Comparison of ENCODE assay signal across 24 cellular contexts in genomic region chr12:56803750-56804149, GRCh38. TPM values are rescaled to one million over a fixed set of nuclear protein-coding genes. Genes with fewer than 3 reads are reported as not detected.
A peak's percentile ranks its signal among the peaks of the same experiment; 100 is the strongest.
DNase-seq lines count a peak whose midpoint lies in the region; FAIRE-seq and TF ChIP-seq lines count a peak whose summit lies in the region.
"Had no signal": no experiment of that assay in that cellular context is flagged by ENCODE, and none has a peak within 500 bp of the region (broad histone marks: within the 10 kb centered on the region; RNA-seq: fewer than 3 reads in every experiment).

No MANE protein-coding gene starts in this region.

- no peak overlapping the region; the same call in 1 of the 2 replicates for H3K18ac ChIP-seq in H1 (ENCODE audit: extremely low read depth, low read length)

- no peak overlapping the region for H2BK120ac ChIP-seq in H1 (replicated peaks; ENCODE audit: low read depth, low read length)

- 0 out of 2 replicates have a peak overlapping the region, but pooled peaks have one; percentile 35 for H2AFZ ChIP-seq in H1 (ENCODE audit: low read length)

- no peak overlapping the region for H3K4me3 Mint-ChIP-seq in MCF 10A (ENCODE audit: unreplicated experiment)
- H3K4me3 Mint-ChIP-seq: activated T-helper 1 cell treated with anti-CD3 and anti-CD28 coated beads, Interleukin-12 subunit alpha, Interleukin-12 subunit beta, Interleukin-2, Interleukin-4 antibody, amounts not matched to agents 30 ng/mL and 10 ng/mL and 1 ng/mL, durations not matched to agents 14 hours and 24 hours and 36 hours; CD14-positive monocyte; stimulated activated effector memory CD8-positive, alpha-beta T cell treated with anti-CD3 and anti-CD28 coated beads, Interleukin-12 subunit alpha, Interleukin-12 subunit beta, amount 100 ng/mL, for 72 hours; type B pancreatic cell had no signal

- H3K36me3 ChIP-seq in breast epithelium (no peaks in the 10 kb centered on the region), H1 (ENCODE audit: control insufficient read depth in 2 of 4, insufficient read depth in 4 of 4, low read length in 3 of 4) (no peaks in the 10 kb centered on the region), tibial artery (no peaks in the 10 kb centered on the region), SJCRH30 (no peaks in the 10 kb centered on the region)
- H3K36me3 ChIP-seq: pancreas, spleen, WERI-Rb-1 had no signal

- no peaks in the 10 kb centered on the region for H3K79me1 ChIP-seq in H1 (ENCODE audit: low read depth, low read length)

- no peak overlapping the region for H3K23ac ChIP-seq in H1 (ENCODE audit: insufficient read length)

- no peak for TF ChIP-seq CTCF in MCF 10A (IDR thresholded peaks at IDR 0.05; ENCODE audit: unreplicated experiment)
- no peak for TF ChIP-seq CTCF in breast epithelium (IDR thresholded peaks at IDR 0.05)
- TF ChIP-seq CTCF in H1 (IDR thresholded peaks at IDR 0.05; ENCODE audit: control extremely low read depth in 1 of 3, insufficient read depth in 1 of 3, low read depth in 1 of 3, low read length in 3 of 3), result no peak
- no peak for TF ChIP-seq CTCF in tibial artery (IDR thresholded peaks at IDR 0.05)

- H3K9ac ChIP-seq in H1 (replicated peaks in 1 of 4; ENCODE audit: extremely low read depth in 1 of 4, low read depth in 3 of 4, low read length in 3 of 4), result no peak overlapping the region

- CTCF ChIA-PET in MCF 10A (lab: Yijun Ruan, JAX) (interaction anchor here (0.7 to 2.4 kb wide), 5 partner anchors 39 to 265 kb away, joined by 3 to 8 read pairs (median 4); partner anchors contain the start of gene HSD17B6), H1 (lab: Charles Lee; ENCODE audit: partially characterized antibody) (interaction anchor here (0.7 to 2.2 kb wide), 6 partner anchors 14 to 310 kb away, joined by 3 to 11 read pairs (median 6); partner anchors contain the start of gene HSD17B6)

- BruUV-seq in MCF 10A (replicated peaks; lab: Mats Ljungman, UMichigan), result no TSS peak

- H4K8ac ChIP-seq in H1 (ENCODE audit: extremely low read depth, insufficient read depth, low read length), result no peak overlapping the region

- TF ChIP-seq POLR2A in breast epithelium (IDR thresholded peaks at IDR 0.05) (no peak), H1 (IDR thresholded peaks at IDR 0.05; ENCODE audit: control extremely low read depth in 1 of 2, low read depth in 2 of 2, low read length in 2 of 2) (no peak)

- H3K27ac ChIP-seq in breast epithelium (no peak overlapping the region), H1 (ENCODE audit: low read depth, low read length) (no peak overlapping the region), tibial artery (peak overlapping the region; percentile 43 to 47), SJCRH30 (no peak overlapping the region)
- H3K27ac ChIP-seq: HL-60, pancreas, spleen, WERI-Rb-1 had no signal

- H3K23me2 ChIP-seq in H1 (ENCODE audit: low read depth, low read length), result no peaks in the 10 kb centered on the region

- H3K14ac ChIP-seq in H1 (ENCODE audit: insufficient read length), result no peak overlapping the region

- no peak overlapping the region; the same call in 1 of the 2 replicates for H2BK5ac ChIP-seq in H1 (ENCODE audit: low read depth, low read length)

- H3K4ac ChIP-seq in H1 (replicated peaks; ENCODE audit: insufficient read length, low read depth, low read length), result no peak overlapping the region

- H3K27ac Mint-ChIP-seq in MCF 10A (ENCODE audit: low read depth, unreplicated experiment), result no peak overlapping the region
- H3K27ac Mint-ChIP-seq: activated T-helper 1 cell treated with anti-CD3 and anti-CD28 coated beads, Interleukin-12 subunit alpha, Interleukin-12 subunit beta, Interleukin-2, Interleukin-4 antibody, amounts not matched to agents 30 ng/mL and 10 ng/mL and 1 ng/mL, durations not matched to agents 14 hours and 24 hours and 36 hours; CD14-positive monocyte; stimulated activated effector memory CD8-positive, alpha-beta T cell treated with anti-CD3 and anti-CD28 coated beads, Interleukin-12 subunit alpha, Interleukin-12 subunit beta, amount 100 ng/mL, for 72 hours; type B pancreatic cell had no signal

- DNase-seq in MCF 10A (ENCODE audit: unreplicated experiment) (peak; percentile 72), breast epithelium (ENCODE audit: low spot score in 2 of 2) (no peak), H1 (ENCODE audit: low read depth in 1 of 2, low spot score in 2 of 2) (no peak), mucosa of gallbladder (ENCODE audit: low spot score) (peak; percentile 22), tibial artery (peak; percentile 34 to 82), NCI-H128 (lab: John Stamatoyannopoulos, UW; ENCODE audit: unreplicated experiment) (no peak), SJCRH30 (no peak)
- no peak for DNase-seq in stimulated activated CD4-positive, alpha-beta T cell treated with anti-CD3 and anti-CD28 coated beads, Interleukin-2, amount 100 ng/mL, for 24 hours
- DNase-seq: 8988T; DMS153; effector memory CD4-positive, alpha-beta T cell; KBM-7; NCI-H1105 treated with DMSO at 0.1 percent for 48 hours; NCI-H2171; NCI-H82; pancreas; RPMI8226; spleen; WERI-Rb-1 had no signal

- H3K4me3 ChIP-seq in breast epithelium (no peak overlapping the region), H1 (ENCODE audit: extremely low read depth in 1 of 4, insufficient read depth in 2 of 4, low read depth in 3 of 4, low read length in 4 of 4) (no peak overlapping the region), tibial artery (no peak overlapping the region), SJCRH30 (no peak overlapping the region)
- H3K4me3 ChIP-seq: pancreas, spleen had no signal

- no peak overlapping the region for H2BK20ac ChIP-seq in H1 (ENCODE audit: low read length)

- no peaks in the 10 kb centered on the region for H3K27me3 Mint-ChIP-seq in MCF 10A (ENCODE audit: insufficient read depth, unreplicated experiment)
- H3K27me3 Mint-ChIP-seq: type B pancreatic cell had no signal

- no peak overlapping the region for H3K56ac ChIP-seq in H1 (replicated peaks; ENCODE audit: insufficient read length, low read depth, low read length)

- intact Hi-C loops in MCF 10A (cut with micrococcal nuclease) (no loop called here), breast epithelium (cut with DNase I; ENCODE audit: low total_unique reads) (no loop called here), tibial artery (cut with DNase I; ENCODE audit: low total_unique reads) (no loop called here)

- WGBS in H1 (ENCODE audit: extremely low coverage in 1 of 2, insufficient coverage in 1 of 2, insufficient read length in 1 of 2, insufficient replicate concordance in 2 of 2, low coverage in 1 of 2, low lambda C conversion rate in 2 of 2, missing lambda C conversion rate in 1 of 2), 2 experiments, result 89% methylated on average over 8 of the region's 8 CpGs; no CpG with 5 or more reads in 1 of the 2 experiments

- H3K4me1 Mint-ChIP-seq in MCF 10A (ENCODE audit: insufficient read depth, unreplicated experiment), result peaks cover 20% of the 10 kb centered on the region
- H3K4me1 Mint-ChIP-seq: CD14-positive monocyte; stimulated activated effector memory CD8-positive, alpha-beta T cell treated with anti-CD3 and anti-CD28 coated beads, Interleukin-12 subunit alpha, Interleukin-12 subunit beta, amount 100 ng/mL, for 72 hours had no signal

- H3K9me3 ChIP-seq in breast epithelium (peaks cover 10 to 12% of the 10 kb centered on the region in 2 donors), H1 (ENCODE audit: insufficient read depth in 2 of 2, low read depth in 1 of 2, low read length in 1 of 2) (peaks cover 7 to 11% of the 10 kb centered on the region in 2 experiments), tibial artery (peaks cover 0 to 7% (median 3%) of the 10 kb centered on the region in 3 donors), SJCRH30 (replicated peaks) (0 out of 2 replicates have a peak, but pooled peaks cover 2% of the 10 kb centered on the region)
- H3K9me3 ChIP-seq: pancreas had no signal

- no peak overlapping the region for H3K4me2 ChIP-seq in H1 (ENCODE audit: insufficient read depth in 1 of 2, low read depth in 2 of 2, low read length in 2 of 2)

- POLR2A ChIA-PET in MCF 10A (lab: Yijun Ruan, JAX), result interaction anchor here (0.6 to 1.7 kb wide), 3 partner anchors 28 to 294 kb away, joined by 3 to 4 read pairs (median 3); no protein-coding TSS in a partner anchor
- POLR2A ChIA-PET in H1 (lab: Charles Lee; ENCODE audit: partially characterized antibody), result no interaction called here

- TF ChIP-seq RAD21 in H1 (IDR thresholded peaks at IDR 0.05 in 1 of 2, conservative IDR thresholded peaks at IDR 0.05 in 1 of 2; ENCODE audit: low read depth in 2 of 2, low read length in 2 of 2), result no peak

- no peak overlapping the region for H2BK12ac ChIP-seq in H1 (ENCODE audit: low read depth, low read length)

- H3K27me3 ChIP-seq in breast epithelium (no peaks in the 10 kb centered on the region), H1 (replicated peaks in 1 of 4; ENCODE audit: control insufficient read depth in 3 of 4, extremely low read depth in 1 of 4, insufficient read depth in 3 of 4, low read length in 3 of 4) (no peaks in the 10 kb centered on the region), tibial artery (no peaks in the 10 kb centered on the region), SJCRH30 (no peaks in the 10 kb centered on the region)
- H3K27me3 ChIP-seq: pancreas, spleen had no signal

- no peak for FAIRE-seq in H1 (lab: Jason Lieb, UNC)
- FAIRE-seq: pancreas had no signal

- no peaks in the 10 kb centered on the region for H3K79me2 ChIP-seq in H1 (ENCODE audit: control insufficient read depth in 1 of 2, insufficient read depth in 2 of 2, low read length in 2 of 2)

- peaks cover 2% of the 10 kb centered on the region for H3K36me3 Mint-ChIP-seq in MCF 10A (ENCODE audit: insufficient read depth, unreplicated experiment)
- H3K36me3 Mint-ChIP-seq: CD14-positive monocyte; stimulated activated effector memory CD8-positive, alpha-beta T cell treated with anti-CD3 and anti-CD28 coated beads, Interleukin-12 subunit alpha, Interleukin-12 subunit beta, amount 100 ng/mL, for 72 hours; type B pancreatic cell had no signal

- no peak overlapping the region for H4K91ac ChIP-seq in H1 (replicated peaks; ENCODE audit: insufficient read length, low read length)

- H4K5ac ChIP-seq in H1 (ENCODE audit: insufficient read length, low read depth, low read length), result no peak overlapping the region

- H3K9me3 Mint-ChIP-seq in MCF 10A (ENCODE audit: unreplicated experiment), result no peaks in the 10 kb centered on the region
- H3K9me3 Mint-ChIP-seq: stimulated activated effector memory CD8-positive, alpha-beta T cell treated with anti-CD3 and anti-CD28 coated beads, Interleukin-12 subunit alpha, Interleukin-12 subunit beta, amount 100 ng/mL, for 72 hours; type B pancreatic cell had no signal

- H4K20me1 ChIP-seq in H1 (replicated peaks in 1 of 2; ENCODE audit: control insufficient read depth in 1 of 2, insufficient read depth in 2 of 2, low read length in 2 of 2), result no peaks in the 10 kb centered on the region

- no peak overlapping the region for H2BK15ac ChIP-seq in H1 (ENCODE audit: low read length)

- no peak overlapping the region for H2AK5ac ChIP-seq in H1 (ENCODE audit: low read depth, low read length)

- no peak for TF ChIP-seq EP300 in H1 (IDR thresholded peaks at IDR 0.05; ENCODE audit: borderline replicate concordance in 1 of 2, low read depth in 2 of 2, low read length in 2 of 2)

- H3K4me1 ChIP-seq in breast epithelium (no peaks in the 10 kb centered on the region), H1 (replicated peaks in 1 of 4; ENCODE audit: control insufficient read depth in 3 of 4, insufficient read depth in 4 of 4, low read length in 3 of 4) (no peaks in the 10 kb centered on the region; a peak in 1 of 7 replicates), tibial artery (peaks cover 0 to 15% (median 8%) of the 10 kb centered on the region in 4 donors), SJCRH30 (no peaks in the 10 kb centered on the region)
- H3K4me1 ChIP-seq: pancreas had no signal

RNA-seq across cellular contexts. Expression of gene HSD17B6, which starts 40.6 kb away (rescaled TPM):
- total RNA-seq in MCF 10A (2022) (0.37 and 1.3 TPM in 2 replicates), breast epithelium (1 to 10 TPM in 1 of 3 donors, under 1 TPM in 2; 0.16 to 3.8 (median 0.98) TPM), mucosa of gallbladder (19.0 TPM)
- 4.2 and 4.9 TPM in 2 replicates for total RNA-seq in H1 (2021; fragmentation: NEBNext Ultra II Directional; extraction: Animal tissue kit (Norgen Biotek cat#: 25700))
- 2.2 and 4.1 TPM in 2 replicates for polyA plus RNA-seq in H1 (2011; rRNA removed)
- polyA plus RNA-seq in H1 (2011; cell fraction: cytosol; rRNA removed), result 4.7 TPM
- 2.5 TPM for polyA plus RNA-seq in H1 (2011; cell fraction: nucleus; rRNA removed)
- 4.0 to 6.3 TPM (median 4.3 TPM) in 4 replicates for polyA plus RNA-seq in H1 (2012, experiment 1 of 2)
- 1.0 TPM for polyA plus RNA-seq in H1 (2012, experiment 2 of 2)
- polyA plus RNA-seq in H1 (2013, experiment 1 of 2), result 5.2 TPM
- polyA plus RNA-seq in H1 (2013, experiment 2 of 2), result 4.0 TPM
- polyA minus RNA-seq in H1 (2011; rRNA and poly(A)+ RNA removed), result 4.4 and 8.1 TPM in 2 replicates
- polyA minus RNA-seq in H1 (2011; cell fraction: cytosol; rRNA and poly(A)+ RNA removed), result 2.3 TPM
- polyA minus RNA-seq in H1 (2011; cell fraction: nucleus; rRNA and poly(A)+ RNA removed), result 2.2 TPM
- 0.43 and 0.73 TPM in 2 replicates for total RNA-seq in SJCRH30 (2014; rRNA removed; shearing (Covaris generic))

RNA-seq across cellular contexts. Expression of gene PRIM1, which starts 51.6 kb away (rescaled TPM):
- total RNA-seq in MCF 10A (2022), result 3.5 and 7.8 TPM in 2 replicates
- total RNA-seq in breast epithelium, result 10 to 100 TPM in 1 of 3 donors, 1 to 10 TPM in 2; 7.9 to 13.0 (median 8.3) TPM
- 52.4 and 57.9 TPM in 2 replicates for total RNA-seq in H1 (2021; fragmentation: NEBNext Ultra II Directional; extraction: Animal tissue kit (Norgen Biotek cat#: 25700))
- 38.6 and 61.9 TPM in 2 replicates for polyA plus RNA-seq in H1 (2011; rRNA removed)
- polyA plus RNA-seq in H1 (2011; cell fraction: cytosol; rRNA removed), result 52.7 TPM
- polyA plus RNA-seq in H1 (2011; cell fraction: nucleus; rRNA removed), result 17.3 TPM
- polyA plus RNA-seq in H1 (2012, experiment 1 of 2), result 42.6 to 56.6 TPM (median 47.7 TPM) in 4 replicates
- polyA plus RNA-seq in H1 (2012, experiment 2 of 2), result 14.2 TPM
- 52.6 TPM for polyA plus RNA-seq in H1 (2013, experiment 1 of 2)
- polyA plus RNA-seq in H1 (2013, experiment 2 of 2), result 53.4 TPM
- polyA minus RNA-seq in H1 (2011; rRNA and poly(A)+ RNA removed), result 50.7 and 84.2 TPM in 2 replicates
- 28.2 TPM for polyA minus RNA-seq in H1 (2011; cell fraction: cytosol; rRNA and poly(A)+ RNA removed)
- polyA minus RNA-seq in H1 (2011; cell fraction: nucleus; rRNA and poly(A)+ RNA removed), result 54.4 TPM
- total RNA-seq in mucosa of gallbladder, result 3.9 TPM
- 47.3 and 52.3 TPM in 2 replicates for total RNA-seq in SJCRH30 (2014; rRNA removed; shearing (Covaris generic))

Comparison
In these comparisons a context has a peak if more than half of its experiments do, and no peak if none do; other contexts are left out.
1. DNase-seq: peak in MCF 10A (single experiment), mucosa of gallbladder (single experiment) and tibial artery (2 of 2); none in breast epithelium (0 of 2), H1 (0 of 2), stimulated activated CD4-positive, alpha-beta T cell treated with anti-CD3 and anti-CD28 coated beads, Interleukin-2, amount 100 ng/mL, for 24 hours (0 of 2), NCI-H128 (single experiment) and SJCRH30 (0 of 2).
2. H3K27ac ChIP-seq: peak in tibial artery (2 of 2); none in breast epithelium (0 of 2), H1 (single experiment) and SJCRH30 (single experiment).